13 cellular contexts compared by ENCODE assay signal in genomic region chr21:33657124-33657842, GRCh38. TPM values are rescaled to one million over a fixed set of nuclear protein-coding genes. Genes with fewer than 3 reads are reported as not detected.
DNase-seq lines count a peak whose midpoint lies in the region; ATAC-seq and TF ChIP-seq lines count a peak whose summit lies in the region.
"Had no signal": no experiment of that assay in that cellular context is flagged by ENCODE, and none has a peak within 500 bp of the region (broad histone marks: within the 10 kb centered on the region; RNA-seq: fewer than 3 reads in every experiment).

No MANE protein-coding gene starts in this region.

- peaks cover 65% of the 10 kb centered on the region for H3K4me1 Mint-ChIP-seq in WTC11

- no peak overlapping the region for H3K4me3 ChIP-seq in spleen
- H3K4me3 ChIP-seq: GM12878 had no signal

- peak overlapping the region; percentile 5 to 84 (median 74) for H3K27ac ChIP-seq in spleen

- H3K4me1 ChIP-seq in spleen = peaks cover 14 to 59% (median 35%) of the 10 kb centered on the region in 6 donors

- peaks cover 9% of the 10 kb centered on the region for H3K36me3 Mint-ChIP-seq in WTC11
- H3K36me3 Mint-ChIP-seq: natural killer cell had no signal

- intact Hi-C loops in left ventricle myocardium superior (cut with micrococcal nuclease) (no loop called here), spleen (cut with DNase I; ENCODE audit: low total_unique reads) (no loop called here)

- WGBS in spleen, 5 donors = 36 to 62% (median 53%) methylated on average over 8 of the region's 8 CpGs

- DNase-seq in M059J (ENCODE audit: low read depth) (peak; percentile 32), WTC11 (ENCODE audit: low spot score) (no peak), left ventricle myocardium superior (no peak), spleen (no peak), NCI-H1930 (lab: John Stamatoyannopoulos, UW) (no peak)
- DNase-seq in stimulated activated CD4-positive, alpha-beta T cell treated with anti-CD3 and anti-CD28 coated beads, Interleukin-2, amount 100 ng/mL, for 24 hours = no peak
- DNase-seq: activated CD8-positive, alpha-beta memory T cell treated with anti-CD3 and anti-CD28 coated beads, Interleukin-2, amount 50 U/mL, for 4 hours; natural killer cell; NCI-H1436 treated with DMSO at 0.1 percent for 48 hours; NK-92 treated with Interleukin-12 subunit alpha and Interleukin-12 subunit beta, amount 100 ng/mL, for 24 hours had no signal

- TF ChIP-seq CTCF in WTC11 (IDR thresholded peaks at IDR 0.05) = no peak
- TF ChIP-seq CTCF in spleen (IDR thresholded peaks at IDR 0.05 in 8 of 11, conservative IDR thresholded peaks at IDR 0.05 in 3 of 11) = no peak

- no peaks in the 10 kb centered on the region for H3K27me3 ChIP-seq in spleen (replicated peaks in 1 of 7)

- CTCF ChIA-PET in WTC11 (lab: Charles Lee) = no interaction called here

- H3K27me3 Mint-ChIP-seq in WTC11 (ENCODE audit: low read depth) = no peaks in the 10 kb centered on the region

- peaks cover 8% of the 10 kb centered on the region; the same call in 1 of the 2 replicates for H3K9me3 Mint-ChIP-seq in WTC11
- H3K9me3 Mint-ChIP-seq: natural killer cell; T-helper 2 cell treated with Interferon-gamma antibody and Interleukin-4, amounts not matched to agents 5 μg/mL and 100 μg/mL, for 36 hours had no signal

- H3K4me3 Mint-ChIP-seq in WTC11 = no peak overlapping the region
- H3K4me3 Mint-ChIP-seq: natural killer cell; T-helper 2 cell treated with Interferon-gamma antibody and Interleukin-4, amounts not matched to agents 5 μg/mL and 100 μg/mL, for 36 hours had no signal

- H3K36me3 ChIP-seq in spleen = no peaks in the 10 kb centered on the region

- H3K9me3 ChIP-seq in spleen = peaks cover 0 to 4% (median 0%) of the 10 kb centered on the region in 8 donors

- TF ChIP-seq POLR2A in spleen (IDR thresholded peaks at IDR 0.05) = no peak

- peak overlapping the region; percentile 4 for H3K27ac Mint-ChIP-seq in WTC11
- H3K27ac Mint-ChIP-seq: natural killer cell; T-helper 2 cell treated with Interferon-gamma antibody and Interleukin-4, amounts not matched to agents 5 μg/mL and 100 μg/mL, for 36 hours had no signal

- ATAC-seq in WTC11 (no peak), left ventricle myocardium superior (peak; percentile 47), GM19397 (IDR thresholded peaks at IDR 0.05; ENCODE audit: unreplicated experiment) (no peak)
- ATAC-seq: GM12878, natural killer cell had no signal

- POLR2A ChIA-PET in WTC11 (lab: Charles Lee) = no interaction called here

TF ChIP-seq in WTC11, 78 proteins besides CTCF, POLR2A, EP300 and RAD21:
- TF ChIP-seq AFF4 (CRISPR knock-in tag; IDR thresholded peaks at IDR 0.05; ENCODE audit: borderline replicate concordance) = no peak
- no peak for TF ChIP-seq GRHL2 (CRISPR knock-in tag; IDR thresholded peaks at IDR 0.05; ENCODE audit: insufficient replicate concordance, severe bottlenecking)
- TF ChIP-seq EMX1 (CRISPR knock-in tag; IDR thresholded peaks at IDR 0.05) = no peak
- no peak for TF ChIP-seq ELF4 (CRISPR knock-in tag; IDR thresholded peaks at IDR 0.05; ENCODE audit: low read depth)
- TF ChIP-seq ATF1 (CRISPR knock-in tag; IDR thresholded peaks at IDR 0.05) = no peak
- TF ChIP-seq, protein P1, sequence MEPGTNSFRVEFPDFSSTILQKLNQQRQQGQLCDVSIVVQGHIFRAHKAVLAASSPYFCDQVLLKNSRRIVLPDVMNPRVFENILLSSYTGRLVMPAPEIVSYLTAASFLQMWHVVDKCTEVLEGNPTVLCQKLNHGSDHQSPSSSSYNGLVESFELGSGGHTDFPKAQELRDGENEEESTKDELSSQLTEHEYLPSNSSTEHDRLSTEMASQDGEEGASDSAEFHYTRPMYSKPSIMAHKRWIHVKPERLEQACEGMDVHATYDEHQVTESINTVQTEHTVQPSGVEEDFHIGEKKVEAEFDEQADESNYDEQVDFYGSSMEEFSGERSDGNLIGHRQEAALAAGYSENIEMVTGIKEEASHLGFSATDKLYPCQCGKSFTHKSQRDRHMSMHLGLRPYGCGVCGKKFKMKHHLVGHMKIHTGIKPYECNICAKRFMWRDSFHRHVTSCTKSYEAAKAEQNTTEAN (CRISPR knock-in tag; IDR thresholded peaks at IDR 0.05) = no peak

RNA-seq across cellular contexts. Expression of gene ITSN1, which starts 15.0 kb away (rescaled TPM):
- total RNA-seq in M059J (2014; rRNA removed; shearing (Covaris generic)) = 25.2 and 29.8 TPM in 2 replicates
- total RNA-seq in WTC11 (2021) (66.0 to 79.4 TPM (median 69.6 TPM) in 3 replicates), left ventricle myocardium superior (44.4 TPM), spleen (10 to 100 TPM; 27.1 to 89.0 (median 70.5) TPM)
- polyA plus RNA-seq in spleen = 10 to 100 TPM in 1 of 3 donors, 1 to 10 TPM in 2; 4.1 to 11.6 (median 4.2) TPM

RNA-seq across cellular contexts. Expression of gene CRYZL1, which starts 15.7 kb away (rescaled TPM):
- 9.0 and 23.8 TPM in 2 replicates for total RNA-seq in M059J (2014; rRNA removed; shearing (Covaris generic))
- total RNA-seq in WTC11 (2021) = 21.9 to 31.8 TPM (median 24.7 TPM) in 3 replicates
- 25.2 TPM for total RNA-seq in left ventricle myocardium superior
- 10 to 100 TPM; 30.2 to 54.9 (median 40.2) TPM for total RNA-seq in spleen
- polyA plus RNA-seq in spleen = 10 to 100 TPM; 21.7 to 25.9 (median 22.0) TPM
